In the genomic region with DNA sequence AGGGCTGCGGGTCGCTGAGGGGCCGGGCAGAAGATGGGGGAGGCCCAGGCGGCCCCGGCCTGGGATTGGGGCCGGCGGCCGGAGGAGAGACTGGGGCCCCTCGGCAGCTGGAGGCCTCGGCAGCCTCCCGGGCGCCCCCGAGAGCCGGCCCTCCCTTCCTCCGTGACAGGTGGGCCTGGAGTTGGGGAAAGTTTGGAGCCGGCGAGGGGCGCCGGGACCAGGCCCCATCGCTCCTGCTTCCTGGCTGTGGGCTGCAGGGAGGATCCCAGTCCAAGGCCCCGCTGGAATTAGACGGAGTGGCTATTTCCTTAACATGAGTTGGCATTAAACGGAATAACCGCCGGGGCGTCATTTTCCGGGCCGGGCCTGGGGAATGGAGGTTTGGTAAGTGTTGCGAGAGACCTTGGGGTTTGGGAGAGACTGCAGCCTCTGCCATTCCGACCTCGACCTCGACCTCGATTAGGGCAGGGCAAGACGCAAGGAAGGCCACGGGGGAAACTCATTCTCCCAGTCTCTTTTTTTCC, we compare ENCODE assay signal across 7 cellular contexts. TPM values are rescaled to one million over a fixed set of nuclear protein-coding genes. Genes with fewer than 3 reads are reported as not detected.
DNase-seq lines count a peak whose midpoint lies in the region; ATAC-seq, FAIRE-seq and TF ChIP-seq lines count a peak whose summit lies in the region.
"Not testable (repeated sequence)": the region's sequence is repeated elsewhere in the genome, so short reads cannot be mapped to it uniquely, and the experiment has no call there.

No MANE protein-coding gene starts in this region.

- in situ Hi-C loops in HepG2 (cut with HindIII; ENCODE audit: extremely low pct_ligation_motif_present, low pct_unique_long_range_greater_than_20kb): not testable (repeated sequence)

- WGBS in HepG2 (ENCODE audit: low lambda C conversion rate): under 1% methylated on average over 15 of the region's 35 CpGs

- CTCF ChIA-PET in HepG2 (lab: Yijun Ruan, JAX; ENCODE audit: low intra/inter-chr PET ratio, low total read pairs): not testable (repeated sequence)

- POLR2A ChIA-PET in HepG2 (lab: Yijun Ruan, JAX): not testable (repeated sequence)

- peak overlapping the region; percentile 78 for H3K27ac ChIP-seq in HepG2 (ENCODE audit: extremely low read length, insufficient read depth, low read length)

- peak overlapping the region; percentile 75 to 84 (median 77) for H3K4me3 ChIP-seq in HepG2 (replicated peaks in 1 of 3; ENCODE audit: insufficient read depth in 1 of 3, low read depth in 2 of 3, low read length in 3 of 3)
- H3K4me3 ChIP-seq in skeletal muscle satellite cell (ENCODE audit: low read length): peak overlapping the region; percentile 82

- not testable (repeated sequence) for TF ChIP-seq RAD21 in HepG2 (CRISPR knock-in tag; IDR thresholded peaks at IDR 0.05)

- not testable (repeated sequence) for TF ChIP-seq CTCF in endothelial cell (IDR thresholded peaks at IDR 0.05; ENCODE audit: unreplicated experiment); HepG2 (CRISPR knock-in tag; IDR thresholded peaks at IDR 0.05)

- H3K27ac Mint-ChIP-seq in activated T-helper 2 cell treated with anti-CD3 and anti-CD28 coated beads, Interferon-gamma antibody, Interleukin-2, Interleukin-4, amounts not matched to agents 10 μg/mL and 5 μg/mL and 100 μg/mL, durations not matched to agents 14 hours and 24 hours and 36 hours: peak overlapping the region; percentile 88
- peak overlapping the region; percentile 96 for H3K27ac Mint-ChIP-seq in endothelial cell (ENCODE audit: unreplicated experiment)

- peak; percentile 14 for ATAC-seq in GM18511 (IDR thresholded peaks at IDR 0.05; ENCODE audit: unreplicated experiment)
- peak; percentile 44 for ATAC-seq in HepG2

- H3K27me3 ChIP-seq in HepG2 (ENCODE audit: control insufficient read depth in 1 of 2, insufficient read depth in 2 of 2, low read length in 2 of 2); skeletal muscle satellite cell (ENCODE audit: control insufficient read depth, insufficient read depth, low read length): not testable (repeated sequence)

- not testable (repeated sequence) for TF ChIP-seq POLR2A in HepG2 (IDR thresholded peaks at IDR 0.05; ENCODE audit: insufficient read depth in 1 of 2, low read depth in 2 of 2, low read length in 2 of 2)

- intact Hi-C loops in activated T-helper 2 cell treated with anti-CD3 and anti-CD28 coated beads, Interferon-gamma antibody, Interleukin-2, Interleukin-4, amounts not matched to agents 10 μg/mL and 5 μg/mL and 100 μg/mL, durations not matched to agents 14 hours and 24 hours and 36 hours (cut with micrococcal nuclease): loop anchor here (1.0 to 10.0 kb wide), 3 partner anchors 56 to 107 kb away; a partner anchor contains a TSS
- intact Hi-C loops in HepG2 (cut with micrococcal nuclease; ENCODE audit: unreplicated experiment): loop anchor here (5.0 kb wide), 1 partner anchor 55 kb away; a partner anchor contains a TSS

- peaks cover 39% of the 10 kb centered on the region for H3K36me3 Mint-ChIP-seq in activated T-helper 2 cell treated with anti-CD3 and anti-CD28 coated beads, Interferon-gamma antibody, Interleukin-2, Interleukin-4, amounts not matched to agents 10 μg/mL and 5 μg/mL and 100 μg/mL, durations not matched to agents 14 hours and 24 hours and 36 hours (ENCODE audit: low read depth)
- H3K36me3 Mint-ChIP-seq in endothelial cell (ENCODE audit: low read depth, unreplicated experiment): peaks cover 17% of the 10 kb centered on the region

- not testable (repeated sequence) for H2AFZ ChIP-seq in HepG2 (ENCODE audit: low read length)

- not testable (repeated sequence) for H4K20me1 ChIP-seq in HepG2 (ENCODE audit: insufficient read depth, low read length)

- not testable (repeated sequence) for H3K27me3 Mint-ChIP-seq in activated T-helper 2 cell treated with anti-CD3 and anti-CD28 coated beads, Interferon-gamma antibody, Interleukin-2, Interleukin-4, amounts not matched to agents 10 μg/mL and 5 μg/mL and 100 μg/mL, durations not matched to agents 14 hours and 24 hours and 36 hours (ENCODE audit: low read depth); endothelial cell (ENCODE audit: unreplicated experiment)

- not testable (repeated sequence) for H3K9me3 ChIP-seq in HepG2 (ENCODE audit: low read length); skeletal muscle satellite cell (replicated peaks; ENCODE audit: low read length)

- peak overlapping the region; percentile 90 for H3K9ac ChIP-seq in HepG2 (ENCODE audit: insufficient read depth, low read depth, low read length)
- H3K9ac ChIP-seq in skeletal muscle satellite cell (ENCODE audit: low read depth, low read length): peak overlapping the region; percentile 96

- peak overlapping the region; percentile 74 for H3K4me2 ChIP-seq in HepG2 (ENCODE audit: low read depth, low read length)
- peak overlapping the region; percentile 91 for H3K4me2 ChIP-seq in skeletal muscle satellite cell (ENCODE audit: low read length)

- H3K36me3 ChIP-seq in HepG2 (replicated peaks in 1 of 2; ENCODE audit: control insufficient read depth in 1 of 2, insufficient read depth in 2 of 2, low read length in 2 of 2): not testable (repeated sequence)
- H3K36me3 ChIP-seq in skeletal muscle satellite cell (ENCODE audit: insufficient read depth, low read length): peaks cover 10% of the 10 kb centered on the region

- not testable (repeated sequence) for H3K9me3 Mint-ChIP-seq in activated T-helper 2 cell treated with anti-CD3 and anti-CD28 coated beads, Interferon-gamma antibody, Interleukin-2, Interleukin-4, amounts not matched to agents 10 μg/mL and 5 μg/mL and 100 μg/mL, durations not matched to agents 14 hours and 24 hours and 36 hours; endothelial cell (ENCODE audit: unreplicated experiment)

- H3K79me2 ChIP-seq in HepG2 (ENCODE audit: insufficient read depth, low read length): peaks cover 33% of the 10 kb centered on the region

- peaks cover 20% of the 10 kb centered on the region for H3K4me1 ChIP-seq in HepG2 (ENCODE audit: insufficient read depth, low read length)
- H3K4me1 ChIP-seq in skeletal muscle satellite cell (ENCODE audit: control insufficient read depth, insufficient read depth, low read length): not testable (repeated sequence)

- FAIRE-seq in HepG2 (lab: Jason Lieb, UNC): not testable (repeated sequence)

- TF ChIP-seq EP300 in HepG2 (IDR thresholded peaks at IDR 0.05; ENCODE audit: low read depth in 2 of 2, low read length in 2 of 2); HepG2 (CRISPR knock-in tag; IDR thresholded peaks at IDR 0.05; ENCODE audit: borderline replicate concordance): not testable (repeated sequence)

- peak overlapping the region; percentile 91 for H3K4me3 Mint-ChIP-seq in activated T-helper 2 cell treated with anti-CD3 and anti-CD28 coated beads, Interferon-gamma antibody, Interleukin-2, Interleukin-4, amounts not matched to agents 10 μg/mL and 5 μg/mL and 100 μg/mL, durations not matched to agents 14 hours and 24 hours and 36 hours (ENCODE audit: low read depth)
- H3K4me3 Mint-ChIP-seq in endothelial cell (ENCODE audit: unreplicated experiment): peak overlapping the region; percentile 98

- peak; percentile 49 for DNase-seq in HK-2 (ENCODE audit: unreplicated experiment)
- DNase-seq in SIG-M5 treated with dmso at 0.1 percent for 504 hours (lab: John Stamatoyannopoulos, UW; ENCODE audit: unreplicated experiment): peak; percentile 32
- peak; percentile 40 for DNase-seq in activated T-helper 2 cell treated with anti-CD3 and anti-CD28 coated beads, Interferon-gamma antibody, Interleukin-2, Interleukin-4, amounts not matched to agents 10 μg/mL and 5 μg/mL and 100 μg/mL, durations not matched to agents 14 hours and 24 hours and 36 hours (ENCODE audit: low spot score)
- DNase-seq in endothelial cell (ENCODE audit: low spot score): peak; percentile 44
- DNase-seq in HepG2 (ENCODE audit: low spot score): not testable (repeated sequence)

- not testable (repeated sequence) for BruUV-seq in HepG2 (replicated peaks; lab: Mats Ljungman, UMichigan)

- peaks cover 26% of the 10 kb centered on the region for H3K4me1 Mint-ChIP-seq in activated T-helper 2 cell treated with anti-CD3 and anti-CD28 coated beads, Interferon-gamma antibody, Interleukin-2, Interleukin-4, amounts not matched to agents 10 μg/mL and 5 μg/mL and 100 μg/mL, durations not matched to agents 14 hours and 24 hours and 36 hours (ENCODE audit: low read depth)
- H3K4me1 Mint-ChIP-seq in endothelial cell (ENCODE audit: unreplicated experiment): peaks cover 23% of the 10 kb centered on the region

TF ChIP-seq in HepG2, 621 proteins besides CTCF, POLR2A, EP300 and RAD21 (continues in another document):
- peak; percentile 2; the same call in 1 of the 2 replicates for TF ChIP-seq KDM5B (CRISPR knock-in tag; IDR thresholded peaks at IDR 0.05; ENCODE audit: borderline replicate concordance)

RNA-seq across cellular contexts. Expression of a gene that starts 55.5 kb away (rescaled TPM):
- 46.9 and 52.4 TPM in 2 replicates for total RNA-seq in activated T-helper 2 cell treated with anti-CD3 and anti-CD28 coated beads, Interferon-gamma antibody, Interleukin-2, Interleukin-4, amounts not matched to agents 10 μg/mL and 5 μg/mL and 100 μg/mL, durations not matched to agents 14 hours and 24 hours and 36 hours
- total RNA-seq in endothelial cell (ENCODE audit: unreplicated experiment) (26.9 TPM), HepG2 (2016; rRNA removed; fragmentation: Illumina TruSeq; extraction: Trizol) (33.1 and 40.1 TPM in 2 replicates)
- 6.7 and 7.5 TPM in 2 replicates for total RNA-seq in HepG2 (2016; cell fraction: cytosol; rRNA removed; fragmentation: Illumina TruSeq; extraction: Trizol; ENCODE audit: low read depth)
- total RNA-seq in HepG2 (2016; cell fraction: insoluble cytoplasmic fraction; rRNA removed; fragmentation: Illumina TruSeq; extraction: Trizol): 38.6 and 39.4 TPM in 2 replicates
- 10.1 and 11.9 TPM in 2 replicates for total RNA-seq in HepG2 (2016; cell fraction: membrane; rRNA removed; fragmentation: Illumina TruSeq; extraction: Trizol)
- total RNA-seq in HepG2 (2016; cell fraction: nucleus; rRNA removed; fragmentation: Illumina TruSeq; extraction: Trizol): 31.5 and 32.5 TPM in 2 replicates
- polyA plus RNA-seq in HepG2 (2011; rRNA removed): 15.5 and 17.4 TPM in 2 replicates
- polyA plus RNA-seq in HepG2 (2011; cell fraction: cytosol; rRNA removed): 8.4 and 12.3 TPM in 2 replicates
- polyA plus RNA-seq in HepG2 (2011; cell fraction: nucleus; rRNA removed): 7.7 and 10.8 TPM in 2 replicates
- 11.3 TPM in 2 replicates for polyA plus RNA-seq in HepG2 (2012)
- polyA plus RNA-seq in HepG2 (2016; cell fraction: cytosol; fragmentation: Illumina TruSeq; extraction: Trizol; ENCODE audit: low read depth): 4.4 and 5.8 TPM in 2 replicates
- polyA plus RNA-seq in HepG2 (2016; cell fraction: insoluble cytoplasmic fraction; fragmentation: Illumina TruSeq; extraction: Trizol; ENCODE audit: low read depth): 26.3 and 32.1 TPM in 2 replicates
- polyA plus RNA-seq in HepG2 (2016; cell fraction: membrane; fragmentation: Illumina TruSeq; extraction: Trizol; ENCODE audit: low read depth): 5.4 and 10.5 TPM in 2 replicates
- 29.3 and 39.8 TPM in 2 replicates for polyA plus RNA-seq in HepG2 (2016; cell fraction: nucleus; fragmentation: Illumina TruSeq; extraction: Trizol; ENCODE audit: insufficient read depth, low read depth)
- 13.1 and 35.5 TPM in 2 replicates for polyA minus RNA-seq in HepG2 (2011; rRNA and poly(A)+ RNA removed; ENCODE audit: low replicate concordance)
- 10.6 and 11.3 TPM in 2 replicates for polyA minus RNA-seq in HepG2 (2011; cell fraction: cytosol; rRNA and poly(A)+ RNA removed)
- 36.1 and 39.4 TPM in 2 replicates for polyA minus RNA-seq in HepG2 (2011; cell fraction: nucleus; rRNA and poly(A)+ RNA removed)
- total RNA-seq in skeletal muscle satellite cell (2012; rRNA removed): 29.3 and 38.8 TPM in 2 replicates
